ENCODE assay signal across 15 cellular contexts in genomic region chr13:78372581-78372980, GRCh38.
"Had no signal": no experiment of that assay in that cellular context is flagged by ENCODE, and none has a peak within 500 bp of the region (broad histone marks: within the 10 kb centered on the region; RNA-seq: fewer than 3 reads in every experiment).

No MANE protein-coding gene starts in this region.

- DNase-seq: activated CD4-positive, alpha-beta T cell treated with anti-CD3 and anti-CD28 coated beads for 4 hours; activated CD8-positive, alpha-beta memory T cell treated with anti-CD3 and anti-CD28 coated beads, Interleukin-2, amount 50 U/mL, for 48 hours; activated CD8-positive, alpha-beta T cell treated with anti-CD3 and anti-CD28 coated beads for 36 hours; activated naive CD4-positive, alpha-beta T cell treated with Interleukin-2 at 50 U/mL for 16 hours; dermis blood vessel endothelial cell; erythroblast; foreskin fibroblast; left lung; mesendoderm; stimulated activated CD4-positive, alpha-beta T cell treated with anti-CD3 and anti-CD28 coated beads, Interleukin-4, amount 100 ng/mL, for 4 hours; stomach; T-cell; T1000; WERI-Rb-1 had no signal

- H3K4me1 ChIP-seq: left lung, stomach had no signal

- H3K4me3 ChIP-seq: left lung, skin epidermis, stomach had no signal

- H3K27ac ChIP-seq: left lung, skin epidermis, stomach, WERI-Rb-1 had no signal

- ATAC-seq: activated CD8-positive, alpha-beta T cell treated with anti-CD3 and anti-CD28 coated beads for 36 hours; left lung; T-cell had no signal

- H3K36me3 ChIP-seq: left lung, stomach, WERI-Rb-1 had no signal

- H3K27me3 ChIP-seq: left lung, stomach had no signal

- H3K9me3 ChIP-seq: left lung, stomach had no signal
